ENCODE assay signal across 20 cellular contexts in genomic region chr22:17575151-17575550, GRCh38. TPM values are rescaled to one million over a fixed set of nuclear protein-coding genes. Genes with fewer than 3 reads are reported as not detected.
DNase-seq lines count a peak whose midpoint lies in the region; ATAC-seq, FAIRE-seq and TF ChIP-seq lines count a peak whose summit lies in the region.
"Had no signal": no experiment of that assay in that cellular context is flagged by ENCODE, and none has a peak within 500 bp of the region (broad histone marks: within the 10 kb centered on the region; RNA-seq: fewer than 3 reads in every experiment).

No MANE protein-coding gene starts in this region.

- no peak for FAIRE-seq in astrocyte (lab: Jason Lieb, UNC)

- no peaks in the 10 kb centered on the region for H3K9me3 ChIP-seq in astrocyte (ENCODE audit: insufficient read depth, low read depth, low read length)
- H3K9me3 ChIP-seq: Peyer's patch, SJSA1 had no signal

- H3K4me3 ChIP-seq in astrocyte (ENCODE audit: insufficient read depth, low read depth, low read length) = no peak overlapping the region
- H3K4me3 ChIP-seq in dorsolateral prefrontal cortex = no peak overlapping the region
- H3K4me3 ChIP-seq: Peyer's patch, SJSA1 had no signal

- peak; percentile 12 for DNase-seq in natural killer cell treated with Interleukin-12 subunit alpha and Interleukin-12 subunit beta and Interleukin-15 and Interleukin-18, amount 100 ng/mL, for 72 hours (ENCODE audit: low spot score)
- DNase-seq in natural killer cell (no peak), astrocyte (ENCODE audit: low read depth) (peak; percentile 14), dorsolateral prefrontal cortex (no peak), cerebellar cortex (ENCODE audit: low spot score) (no peak), HUDEP-2 (lab: John Stamatoyannopoulos, UW; ENCODE audit: unreplicated experiment in 76 of 76) (no peak)
- DNase-seq: 8988T, GF-D8, H7, KBM-7, NCI-H1105 treated with DMSO at 0.1 percent for 48 hours, NCI-H2081, NCI-H2171 treated with DMSO at 0.1 percent for 48 hours, NCI-H524 treated with DMSO at 0.1 percent for 48 hours, Peyer's patch had no signal

- H3K27me3 ChIP-seq in astrocyte (ENCODE audit: insufficient read depth, low read length) = no peaks in the 10 kb centered on the region
- no peaks in the 10 kb centered on the region for H3K27me3 ChIP-seq in dorsolateral prefrontal cortex
- H3K27me3 ChIP-seq: Peyer's patch, SJSA1 had no signal

- H3K4me2 ChIP-seq in astrocyte (ENCODE audit: low read length) = no peak overlapping the region

- H4K20me1 ChIP-seq in astrocyte (ENCODE audit: insufficient read depth, low read length) = no peaks in the 10 kb centered on the region

- peaks cover 6 to 9% of the 10 kb centered on the region in 2 donors for H3K27me3 Mint-ChIP-seq in natural killer cell treated with Interleukin-12 subunit alpha and Interleukin-12 subunit beta and Interleukin-15 and Interleukin-18, amount 100 ng/mL, for 72 hours
- H3K27me3 Mint-ChIP-seq in natural killer cell (ENCODE audit: low read depth in 2 of 2) (peaks cover 0 to 6% of the 10 kb centered on the region in 2 donors), astrocyte (ENCODE audit: low read depth, unreplicated experiment) (peaks cover 10% of the 10 kb centered on the region)

- no peak overlapping the region for H3K4me3 Mint-ChIP-seq in natural killer cell treated with Interleukin-12 subunit alpha and Interleukin-12 subunit beta and Interleukin-15 and Interleukin-18, amount 100 ng/mL, for 72 hours
- no peak overlapping the region for H3K4me3 Mint-ChIP-seq in natural killer cell
- H3K4me3 Mint-ChIP-seq in astrocyte (ENCODE audit: unreplicated experiment) = no peak overlapping the region

- no peaks in the 10 kb centered on the region for H3K36me3 ChIP-seq in astrocyte (ENCODE audit: insufficient read depth, low read length)
- H3K36me3 ChIP-seq: Peyer's patch, SJSA1 had no signal

- TF ChIP-seq CTCF in natural killer cell (IDR thresholded peaks at IDR 0.05) = no peak
- no peak for TF ChIP-seq CTCF in astrocyte (IDR thresholded peaks at IDR 0.05; ENCODE audit: insufficient read depth, low read depth, low read length)
- no peak for TF ChIP-seq CTCF in dorsolateral prefrontal cortex (IDR thresholded peaks at IDR 0.05 in 54 of 56, conservative IDR thresholded peaks at IDR 0.05 in 2 of 56; ENCODE audit: low read depth in 1 of 56, partially characterized antibody in 56 of 56)

- intact Hi-C loops in natural killer cell (cut with micrococcal nuclease) (no loop called here), dorsolateral prefrontal cortex (cut with DNase I) (no loop called here)

- H3K36me3 Mint-ChIP-seq in natural killer cell treated with Interleukin-12 subunit alpha and Interleukin-12 subunit beta and Interleukin-15 and Interleukin-18, amount 100 ng/mL, for 72 hours = no peaks in the 10 kb centered on the region
- H3K36me3 Mint-ChIP-seq in natural killer cell = no peaks in the 10 kb centered on the region
- peaks cover under 1% of the 10 kb centered on the region for H3K36me3 Mint-ChIP-seq in astrocyte (ENCODE audit: low read depth, unreplicated experiment)

- no peak overlapping the region for H3K27ac Mint-ChIP-seq in natural killer cell treated with Interleukin-12 subunit alpha and Interleukin-12 subunit beta and Interleukin-15 and Interleukin-18, amount 100 ng/mL, for 72 hours
- no peak overlapping the region for H3K27ac Mint-ChIP-seq in natural killer cell
- H3K27ac Mint-ChIP-seq in astrocyte (ENCODE audit: unreplicated experiment) = no peak overlapping the region

- no peaks in the 10 kb centered on the region for H3K9me3 Mint-ChIP-seq in natural killer cell treated with Interleukin-12 subunit alpha and Interleukin-12 subunit beta and Interleukin-15 and Interleukin-18, amount 100 ng/mL, for 72 hours
- H3K9me3 Mint-ChIP-seq in natural killer cell = no peaks in the 10 kb centered on the region
- no peaks in the 10 kb centered on the region for H3K9me3 Mint-ChIP-seq in astrocyte (ENCODE audit: unreplicated experiment)

- no peaks in the 10 kb centered on the region for H3K79me2 ChIP-seq in astrocyte (ENCODE audit: insufficient read depth, low read length)

- no peaks in the 10 kb centered on the region for H3K4me1 Mint-ChIP-seq in natural killer cell treated with Interleukin-12 subunit alpha and Interleukin-12 subunit beta and Interleukin-15 and Interleukin-18, amount 100 ng/mL, for 72 hours (ENCODE audit: low read depth in 2 of 2)
- H3K4me1 Mint-ChIP-seq in natural killer cell (no peaks in the 10 kb centered on the region), astrocyte (ENCODE audit: low read depth, unreplicated experiment) (peaks cover 6% of the 10 kb centered on the region)

- no peak overlapping the region for H3K27ac ChIP-seq in astrocyte (ENCODE audit: low read depth, low read length)
- H3K27ac ChIP-seq in dorsolateral prefrontal cortex = peak overlapping the region; percentile 15 to 94 (median 84)
- H3K27ac ChIP-seq in temporal lobe (ENCODE audit: low read depth, low read length) = peak overlapping the region; percentile 90
- H3K27ac ChIP-seq: C4-2B, Peyer's patch, SJSA1 had no signal

- peaks cover 23% of the 10 kb centered on the region for H3K4me1 ChIP-seq in astrocyte (ENCODE audit: insufficient read depth, low read length)

- H2AFZ ChIP-seq in astrocyte (ENCODE audit: low read depth, low read length) = no peak overlapping the region

- peak overlapping the region; percentile 36 for H3K9ac ChIP-seq in astrocyte (ENCODE audit: low read length)

- ATAC-seq in natural killer cell treated with Interleukin-12 subunit alpha and Interleukin-12 subunit beta and Interleukin-15 and Interleukin-18, amount 100 ng/mL, for 72 hours = no peak
- ATAC-seq in natural killer cell (no peak), GM21786 (IDR thresholded peaks at IDR 0.05; ENCODE audit: unreplicated experiment) (no peak)

RNA-seq across cellular contexts. Expression of gene SLC25A18, which starts 11.9 kb away (rescaled TPM):
- not detected for total RNA-seq in natural killer cell treated with Interleukin-12 subunit alpha and Interleukin-12 subunit beta and Interleukin-15 and Interleukin-18, amount 100 ng/mL, for 72 hours
- total RNA-seq in natural killer cell = not detected
- total RNA-seq in astrocyte = 0.48 and 0.55 TPM in 2 replicates
- 100 to 1,000 TPM in 45 of 120 experiments, 10 to 100 TPM in 75; 42.3 to 286 (median 91.0) TPM for total RNA-seq in dorsolateral prefrontal cortex
- total RNA-seq in temporal lobe = 5.4 TPM
- total RNA-seq: OCI-LY7, SJSA1 had no signal

RNA-seq across cellular contexts. Expression of gene ATP6V1E1, which starts 53.4 kb away (rescaled TPM):
- total RNA-seq in natural killer cell treated with Interleukin-12 subunit alpha and Interleukin-12 subunit beta and Interleukin-15 and Interleukin-18, amount 100 ng/mL, for 72 hours = 100 to 1,000 TPM; 122 to 163 TPM
- total RNA-seq in natural killer cell (10 to 100 TPM; 75.8 to 79.8 (median 76.4) TPM), astrocyte (153 and 160 TPM in 2 replicates), dorsolateral prefrontal cortex (100 to 1,000 TPM; 113 to 439 (median 333) TPM), temporal lobe (80.6 TPM)

Comparison
In these comparisons a context has a peak if more than half of its experiments do, and no peak if none do; other contexts are left out.
1. DNase-seq: peak in natural killer cell treated with Interleukin-12 subunit alpha and Interleukin-12 subunit beta and Interleukin-15 and Interleukin-18, amount 100 ng/mL, for 72 hours (single experiment) and astrocyte (single experiment); none in natural killer cell (single experiment), dorsolateral prefrontal cortex (0 of 10), cerebellar cortex (single experiment) and HUDEP-2 (0 of 76).